In genomic region chr2:240369725-240370585, GRCh38 we compare ENCODE assay signal across 9 cellular contexts.
DNase-seq lines count a peak whose midpoint lies in the region; ATAC-seq, FAIRE-seq and TF ChIP-seq lines count a peak whose summit lies in the region.
"Had no signal": no experiment of that assay in that cellular context is flagged by ENCODE, and none has a peak within 500 bp of the region (broad histone marks: within the 10 kb centered on the region; RNA-seq: fewer than 3 reads in every experiment).

No MANE protein-coding gene starts in this region.

- FAIRE-seq in GM12891 (lab: Jason Lieb, UNC): no peak

- peak overlapping the region; percentile 16 for H2BK12ac ChIP-seq in neuronal stem cell (ENCODE audit: low read length)

- H3K9me3 Mint-ChIP-seq in T-cell: no peaks in the 10 kb centered on the region
- H3K9me3 Mint-ChIP-seq: T-helper 1 cell treated with Interleukin-12 subunit alpha and Interleukin-12 subunit beta and Interleukin-4 antibody, amounts not matched to agents 30 μg/mL and 1 μg/mL, for 36 hours had no signal

- H3K18ac ChIP-seq in neuronal stem cell (ENCODE audit: low read length): peak overlapping the region; percentile 88

- no peak overlapping the region for H4K8ac ChIP-seq in neuronal stem cell (ENCODE audit: low read depth, low read length)

- H3K4me2 ChIP-seq in neuronal stem cell (ENCODE audit: insufficient read depth, low read length, poor library complexity, severe bottlenecking): no peak overlapping the region

- peak overlapping the region; percentile 19 for H2BK5ac ChIP-seq in neuronal stem cell (ENCODE audit: low read length)

- TF ChIP-seq CTCF in AG04450 (IDR thresholded peaks at IDR 0.05; ENCODE audit: low read depth, low read length) (no peak; the same call in 1 of the 2 replicates), fibroblast of the aortic adventitia (IDR thresholded peaks at IDR 0.05; ENCODE audit: insufficient read depth, low read length) (no peak)

- H3K36me3 Mint-ChIP-seq in T-cell: no peaks in the 10 kb centered on the region

- H3K9me3 ChIP-seq in AG04450 (ENCODE audit: control insufficient read depth, insufficient read depth, low read length) (no peaks in the 10 kb centered on the region; the same call in 1 of the 2 replicates), neuronal stem cell (replicated peaks in 1 of 2; ENCODE audit: control insufficient read depth in 2 of 2, insufficient read depth in 1 of 2, low read depth in 1 of 2, low read length in 2 of 2) (peaks cover 0 to 2% of the 10 kb centered on the region in 2 donors)

- H4K91ac ChIP-seq in neuronal stem cell (ENCODE audit: low read depth, low read length, poor library complexity): peak overlapping the region; percentile 38

- peaks cover 6 to 16% of the 10 kb centered on the region in 2 donors for H3K4me1 ChIP-seq in neuronal stem cell (ENCODE audit: control insufficient read depth in 2 of 2, insufficient read depth in 1 of 2, low read depth in 1 of 2, low read length in 2 of 2)

- no peaks in the 10 kb centered on the region for H3K36me3 ChIP-seq in neuronal stem cell (replicated peaks in 1 of 2; ENCODE audit: control insufficient read depth in 2 of 2, insufficient read depth in 2 of 2, low read length in 2 of 2)

- no peak overlapping the region for H2AFZ ChIP-seq in neuronal stem cell (ENCODE audit: low read length)

- H2BK120ac ChIP-seq in neuronal stem cell (ENCODE audit: low read depth, low read length): no peak overlapping the region

- TF ChIP-seq POLR2A in GM12891 (IDR thresholded peaks at IDR 0.05; ENCODE audit: low read depth, low read length): no peak

- no peaks in the 10 kb centered on the region for H3K27me3 Mint-ChIP-seq in T-cell

- no peaks in the 10 kb centered on the region for H3K79me1 ChIP-seq in neuronal stem cell (ENCODE audit: low read depth, low read length)

- H3K27me3 ChIP-seq in AG04450 (ENCODE audit: control insufficient read depth, insufficient read depth, low read length) (no peaks in the 10 kb centered on the region), neuronal stem cell (ENCODE audit: control insufficient read depth in 3 of 3, insufficient read depth in 3 of 3, low read depth in 1 of 3, low read length in 3 of 3) (peaks cover 0 to 5% (median 0%) of the 10 kb centered on the region in 3 experiments)

- no CpG with 5 or more reads among the region's 21 CpGs for WGBS in neuronal stem cell (ENCODE audit: extremely low coverage in 2 of 2, insufficient read length in 2 of 2, insufficient replicate concordance in 1 of 2), 2 donors

- H3K4me3 Mint-ChIP-seq in T-cell: no peak overlapping the region
- H3K4me3 Mint-ChIP-seq: T-helper 1 cell treated with Interleukin-12 subunit alpha and Interleukin-12 subunit beta and Interleukin-4 antibody, amounts not matched to agents 30 μg/mL and 1 μg/mL, for 36 hours had no signal

- peak; percentile 89 for DNase-seq in AG04450 (ENCODE audit: low read depth, low spot score)
- peak; percentile 95 for DNase-seq in RPMI7951 (ENCODE audit: low read depth)
- DNase-seq in fibroblast of the aortic adventitia (ENCODE audit: low read depth): peak; percentile 85
- no peak for DNase-seq in neuronal stem cell (ENCODE audit: low spot score)
- DNase-seq in T-cell: no peak
- DNase-seq in NCI-H2171 treated with DMSO at 0.1 percent for 48 hours (lab: John Stamatoyannopoulos, UW): no peak
- no peak for DNase-seq in GM12891 (ENCODE audit: insufficient read length, low spot score)

- no peaks in the 10 kb centered on the region for H3K4me1 Mint-ChIP-seq in T-cell

- no peak overlapping the region for H3K9ac ChIP-seq in neuronal stem cell (ENCODE audit: low read depth, low read length, poor library complexity)

- no peak overlapping the region for H3K4me3 ChIP-seq in AG04450 (ENCODE audit: low read depth, low read length)
- H3K4me3 ChIP-seq in fibroblast of the aortic adventitia (ENCODE audit: low read depth, low read length): no peak overlapping the region
- H3K4me3 ChIP-seq in neuronal stem cell (ENCODE audit: low read length in 2 of 2): no peak overlapping the region

- peak overlapping the region; percentile 97 for H3K27ac ChIP-seq in AG04450 (ENCODE audit: low read depth, low read length)
- no peak overlapping the region for H3K27ac ChIP-seq in neuronal stem cell (replicated peaks; ENCODE audit: low read length)

- peak overlapping the region; percentile 86 for H2AK5ac ChIP-seq in neuronal stem cell (ENCODE audit: low read depth, low read length)

- H3K23ac ChIP-seq in neuronal stem cell (ENCODE audit: low read depth, low read length, poor library complexity): no peak overlapping the region

- no peak overlapping the region for H3K4ac ChIP-seq in neuronal stem cell (ENCODE audit: low read length)

- no peak overlapping the region for H3K27ac Mint-ChIP-seq in T-cell
- H3K27ac Mint-ChIP-seq: T-helper 1 cell treated with Interleukin-12 subunit alpha and Interleukin-12 subunit beta and Interleukin-4 antibody, amounts not matched to agents 30 μg/mL and 1 μg/mL, for 36 hours had no signal

- H2BK15ac ChIP-seq in neuronal stem cell (ENCODE audit: low read length): peak overlapping the region; percentile 59

- POLR2A ChIA-PET in AG04450 (lab: Yijun Ruan, JAX) (interaction anchor here (0.8 to 1.3 kb wide), 5 partner anchors 11 to 66 kb away, joined by 3 to 17 read pairs (median 3); no protein-coding TSS in a partner anchor), T-cell (lab: Charles Lee) (interaction anchor here in 1 of 2 donors (0.6 kb wide), 1 partner anchor 53 kb away, joined by 3 read pairs; no protein-coding TSS in a partner anchor)

- peak overlapping the region; percentile 25 for H3K14ac ChIP-seq in neuronal stem cell (ENCODE audit: low read length)

- CTCF ChIA-PET in AG04450 (lab: Charles Lee) (no interaction called here), T-cell (lab: Charles Lee) (no interaction called here)

- no peak for ATAC-seq in GM21786 (IDR thresholded peaks at IDR 0.05; ENCODE audit: unreplicated experiment)
- ATAC-seq in T-cell (replicated peaks in 1 of 4): no peak

TF ChIP-seq in GM12891, 5 proteins besides CTCF, POLR2A, EP300 and RAD21:
- TF ChIP-seq POLR2AphosphoS5 (IDR thresholded peaks at IDR 0.05; ENCODE audit: low read depth, low read length) (no peak), TAF1 (IDR thresholded peaks at IDR 0.05; ENCODE audit: low read depth, low read length) (no peak), SPI1 (IDR thresholded peaks at IDR 0.05; ENCODE audit: low read depth, low read length) (no peak), PAX5 (IDR thresholded peaks at IDR 0.05; ENCODE audit: insufficient read depth, low read length, severe bottlenecking) (no peak), POU2F2 (IDR thresholded peaks at IDR 0.05; ENCODE audit: low read depth, low read length) (no peak)

Comparison
In these comparisons a context has a peak if more than half of its experiments do, and no peak if none do; other contexts are left out.
1. DNase-seq: peak in AG04450 (single experiment), RPMI7951 (single experiment) and fibroblast of the aortic adventitia (single experiment); none in neuronal stem cell (single experiment), T-cell (0 of 34), NCI-H2171 treated with DMSO at 0.1 percent for 48 hours (single experiment) and GM12891 (single experiment).